Comparison of ENCODE assay signal across 14 cellular contexts in the genomic region with DNA sequence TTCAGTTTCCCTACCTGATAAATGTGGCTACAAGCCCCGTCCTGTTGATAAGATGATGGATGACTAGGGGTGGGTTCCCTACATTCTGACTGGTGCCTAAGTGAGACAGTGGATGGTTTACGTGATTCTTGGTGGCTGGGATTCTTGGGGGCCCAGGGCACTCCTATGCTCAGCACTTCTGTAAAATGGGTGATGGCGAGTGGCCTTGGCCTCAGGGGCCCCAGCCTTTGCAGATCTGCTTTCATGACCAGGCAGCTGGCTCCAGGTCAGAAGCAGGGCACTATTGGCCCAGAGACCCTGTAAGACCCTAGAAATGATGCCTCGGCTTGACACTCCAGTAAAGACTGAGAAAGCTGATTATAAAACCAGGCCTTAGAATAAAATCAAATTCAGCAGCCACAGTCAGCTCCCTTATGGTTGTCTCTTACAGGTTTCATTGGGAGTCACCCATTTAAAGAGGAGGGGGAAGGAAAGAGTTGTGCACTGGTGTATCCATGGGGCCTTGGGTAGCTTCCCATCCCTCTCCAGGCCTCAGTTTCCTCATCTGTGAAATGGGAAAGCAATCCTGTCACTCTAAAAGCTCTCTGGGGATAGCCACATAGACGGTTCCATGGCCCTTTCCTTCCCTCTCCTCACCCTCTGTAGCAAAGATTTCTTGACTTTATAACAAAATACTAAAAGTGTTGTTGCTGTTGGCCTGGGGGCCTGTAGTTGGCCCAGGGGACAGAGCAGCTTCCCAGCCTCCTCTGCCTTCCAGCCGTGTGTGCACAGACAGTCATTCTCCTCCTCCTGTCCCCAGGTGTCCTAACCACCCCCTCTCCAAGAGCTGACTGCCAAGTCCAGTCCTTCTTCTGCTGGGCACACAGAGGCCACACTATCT. TPM values are rescaled to one million over a fixed set of nuclear protein-coding genes. Genes with fewer than 3 reads are reported as not detected.
A peak's percentile ranks its signal among the peaks of the same experiment; 100 is the strongest.
DNase-seq lines count a peak whose midpoint lies in the region; ATAC-seq and TF ChIP-seq lines count a peak whose summit lies in the region.
"Had no signal": no experiment of that assay in that cellular context is flagged by ENCODE, and none has a peak within 500 bp of the region (broad histone marks: within the 10 kb centered on the region; RNA-seq: fewer than 3 reads in every experiment).

No MANE protein-coding gene starts in this region.

- TF ChIP-seq EP300 in esophagus muscularis mucosa (IDR thresholded peaks at IDR 0.05), result no peak

- WGBS in esophagus muscularis mucosa, result 87% methylated on average over 6 of the region's 6 CpGs

- H3K9me3 Mint-ChIP-seq in dendritic cell treated with granulocyte-macrophage colony-stimulating factor and Interleukin-4, amounts not matched to agents 40 ng/mL and 50 ng/mL, for 4 days, result no peaks in the 10 kb centered on the region
- no peaks in the 10 kb centered on the region for H3K9me3 Mint-ChIP-seq in stimulated activated effector memory CD8-positive, alpha-beta T cell treated with anti-CD3 and anti-CD28 coated beads, Interleukin-12 subunit alpha, Interleukin-12 subunit beta, amount 100 ng/mL, for 72 hours

- no peak overlapping the region for H3K27ac ChIP-seq in esophagus muscularis mucosa (replicated peaks in 1 of 4)
- H3K27ac ChIP-seq: SJSA1 had no signal

- no peaks in the 10 kb centered on the region for H3K27me3 ChIP-seq in esophagus muscularis mucosa
- H3K27me3 ChIP-seq: gastroesophageal sphincter, SJSA1 had no signal

- peak overlapping the region; percentile 90 for H3K27ac Mint-ChIP-seq in dendritic cell treated with granulocyte-macrophage colony-stimulating factor and Interleukin-4, amounts not matched to agents 40 ng/mL and 50 ng/mL, for 4 days
- H3K27ac Mint-ChIP-seq in stimulated activated effector memory CD8-positive, alpha-beta T cell treated with anti-CD3 and anti-CD28 coated beads, Interleukin-12 subunit alpha, Interleukin-12 subunit beta, amount 100 ng/mL, for 72 hours, result peak overlapping the region; percentile 92

- no peaks in the 10 kb centered on the region for H3K36me3 ChIP-seq in esophagus muscularis mucosa
- H3K36me3 ChIP-seq: gastroesophageal sphincter, SJSA1 had no signal

- H3K4me3 ChIP-seq in NB4 (ENCODE audit: low read depth, low read length) (peak overlapping the region; percentile 84), esophagus muscularis mucosa (peak overlapping the region in 2 of 4 donors; percentile 34 to 49)
- H3K4me3 ChIP-seq: SJSA1 had no signal

- no peak for ATAC-seq in stimulated activated effector memory CD8-positive, alpha-beta T cell treated with anti-CD3 and anti-CD28 coated beads, Interleukin-12 subunit alpha, Interleukin-12 subunit beta, amount 100 ng/mL, for 72 hours
- ATAC-seq: gastroesophageal sphincter had no signal

- TF ChIP-seq POLR2A in NB4 (IDR thresholded peaks at IDR 0.05; ENCODE audit: extremely low read depth, insufficient read length), result no peak
- TF ChIP-seq POLR2A in esophagus muscularis mucosa (IDR thresholded peaks at IDR 0.05; ENCODE audit: low read depth), result no peak

- peak; percentile 11 for DNase-seq in activated CD8-positive, alpha-beta memory T cell treated with anti-CD3 and anti-CD28 coated beads, Interleukin-2, amount 50 U/mL, for 4 hours
- no peak for DNase-seq in activated CD8-positive, alpha-beta memory T cell treated with anti-CD3 and anti-CD28 coated beads for 24 hours
- DNase-seq in NB4 (ENCODE audit: low read depth) (no peak), esophagus muscularis mucosa (ENCODE audit: extremely low spot score) (no peak), DMS114 treated with DMSO at 0.1 percent for 48 hours (lab: John Stamatoyannopoulos, UW; ENCODE audit: unreplicated experiment) (no peak), NCI-H226 (no peak)
- DNase-seq in stimulated activated effector memory CD8-positive, alpha-beta T cell treated with anti-CD3 and anti-CD28 coated beads, Interleukin-12 subunit alpha, Interleukin-12 subunit beta, amount 100 ng/mL, for 72 hours (ENCODE audit: low spot score in 2 of 2), result no peak
- DNase-seq: activated CD4-positive, alpha-beta T cell treated with anti-CD3 and anti-CD28 coated beads for 1 hour; DMS79 treated with DMSO at 0.1 percent for 48 hours; NCI-H187; stimulated activated CD4-positive, alpha-beta T cell treated with anti-CD3 and anti-CD28 coated beads, Interleukin-12 subunit alpha, Interleukin-12 subunit beta, amount 100 ng/mL, for 4 hours had no signal

- intact Hi-C loops in dendritic cell treated with granulocyte-macrophage colony-stimulating factor and Interleukin-4, amounts not matched to agents 40 ng/mL and 50 ng/mL, for 4 days (cut with micrococcal nuclease), result loop anchor here (2.0 kb wide), 1 partner anchor 15 kb away; no protein-coding TSS in a partner anchor
- intact Hi-C loops in esophagus muscularis mucosa (cut with DNase I), result no loop called here

- peaks cover 66% of the 10 kb centered on the region for H3K4me1 Mint-ChIP-seq in dendritic cell treated with granulocyte-macrophage colony-stimulating factor and Interleukin-4, amounts not matched to agents 40 ng/mL and 50 ng/mL, for 4 days (ENCODE audit: low read depth)
- H3K4me1 Mint-ChIP-seq in stimulated activated effector memory CD8-positive, alpha-beta T cell treated with anti-CD3 and anti-CD28 coated beads, Interleukin-12 subunit alpha, Interleukin-12 subunit beta, amount 100 ng/mL, for 72 hours, result peaks cover 80% of the 10 kb centered on the region

- peak overlapping the region; percentile 90 for H3K4me3 Mint-ChIP-seq in dendritic cell treated with granulocyte-macrophage colony-stimulating factor and Interleukin-4, amounts not matched to agents 40 ng/mL and 50 ng/mL, for 4 days
- H3K4me3 Mint-ChIP-seq in stimulated activated effector memory CD8-positive, alpha-beta T cell treated with anti-CD3 and anti-CD28 coated beads, Interleukin-12 subunit alpha, Interleukin-12 subunit beta, amount 100 ng/mL, for 72 hours, result peak overlapping the region; percentile 87

- H3K27me3 Mint-ChIP-seq in dendritic cell treated with granulocyte-macrophage colony-stimulating factor and Interleukin-4, amounts not matched to agents 40 ng/mL and 50 ng/mL, for 4 days, result no peaks in the 10 kb centered on the region

- no peaks in the 10 kb centered on the region for H3K9me3 ChIP-seq in esophagus muscularis mucosa
- H3K9me3 ChIP-seq: gastroesophageal sphincter, SJSA1 had no signal

- H3K4me1 ChIP-seq in esophagus muscularis mucosa, result no peaks in the 10 kb centered on the region
- H3K4me1 ChIP-seq: gastroesophageal sphincter, SJSA1 had no signal

- peaks cover 57% of the 10 kb centered on the region for H3K36me3 Mint-ChIP-seq in dendritic cell treated with granulocyte-macrophage colony-stimulating factor and Interleukin-4, amounts not matched to agents 40 ng/mL and 50 ng/mL, for 4 days (ENCODE audit: low read depth)
- peaks cover 48% of the 10 kb centered on the region for H3K36me3 Mint-ChIP-seq in stimulated activated effector memory CD8-positive, alpha-beta T cell treated with anti-CD3 and anti-CD28 coated beads, Interleukin-12 subunit alpha, Interleukin-12 subunit beta, amount 100 ng/mL, for 72 hours

- TF ChIP-seq CTCF in NB4 (IDR thresholded peaks at IDR 0.05; ENCODE audit: low read depth, low read length), result no peak
- no peak for TF ChIP-seq CTCF in esophagus muscularis mucosa (IDR thresholded peaks at IDR 0.05)

RNA-seq across cellular contexts. Expression of gene SNX20, which starts 1.2 kb away (rescaled TPM):
- total RNA-seq in esophagus muscularis mucosa, result 1 to 10 TPM in 3 of 4 donors, under 1 TPM in 1; 0.39 to 5.0 (median 1.8) TPM
- total RNA-seq: SJSA1 had no signal

RNA-seq across cellular contexts. Expression of gene NOD2, which starts 13.5 kb away (rescaled TPM):
- total RNA-seq in esophagus muscularis mucosa, result 1 to 10 TPM; 1.2 to 6.0 (median 2.5) TPM
